23 cellular contexts compared by ENCODE assay signal in genomic region chr3:124542483-124542882, GRCh38.
"Had no signal": no experiment of that assay in that cellular context is flagged by ENCODE, and none has a peak within 500 bp of the region (broad histone marks: within the 10 kb centered on the region; RNA-seq: fewer than 3 reads in every experiment).

No MANE protein-coding gene starts in this region.

- H3K4me3 ChIP-seq: MG63, SJCRH30 had no signal

- H3K36me3 ChIP-seq: MG63, SJCRH30 had no signal

- ATAC-seq: HepG2, SK-N-SH treated with all-trans-retinoic acid at 6 μM for 48 hours had no signal

- H3K4me1 ChIP-seq: SJCRH30 had no signal

- H3K27ac ChIP-seq: SJCRH30 had no signal

- FAIRE-seq: HepG2, RCC 7860 had no signal

- DNase-seq: IMR-90, Karpas-422, KG1, MG63, NCI-H1092 treated with DMSO at 0.1 percent for 48 hours, NCI-H1436, NCI-H187, NCI-H2029, NCI-H2081 treated with DMSO at 0.1 percent for 48 hours, NCI-H2171, NCI-H226, NCI-H446, NCI-H510A, NCI-H524 treated with DMSO at 0.1 percent for 48 hours, NCI-H69, NCI-H774, Right ventricle myocardium superior, RPMI8226, SJCRH30, SW 1271 had no signal

- H3K9me3 ChIP-seq: MG63, SJCRH30 had no signal
